9 cellular contexts compared by ENCODE assay signal in the genomic region with DNA sequence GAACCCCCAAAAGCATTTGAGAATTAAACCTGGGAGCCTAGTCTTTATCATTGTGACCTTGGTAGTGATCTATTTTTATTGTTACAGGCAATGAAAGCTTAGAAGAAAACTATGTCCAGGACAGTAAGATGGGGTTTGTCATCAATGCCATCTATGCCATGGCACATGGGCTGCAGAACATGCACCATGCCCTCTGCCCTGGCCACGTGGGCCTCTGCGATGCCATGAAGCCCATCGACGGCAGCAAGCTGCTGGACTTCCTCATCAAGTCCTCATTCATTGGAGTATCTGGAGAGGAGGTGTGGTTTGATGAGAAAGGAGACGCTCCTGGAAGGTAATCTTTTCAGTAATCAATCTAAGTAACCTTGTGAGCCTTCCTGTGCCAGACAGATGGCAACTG.
"Had no signal": no experiment of that assay in that cellular context is flagged by ENCODE, and none has a peak within 500 bp of the region (broad histone marks: within the 10 kb centered on the region; RNA-seq: fewer than 3 reads in every experiment).

No MANE protein-coding gene starts in this region.

- H3K4me2 ChIP-seq: GM23338 had no signal

- H3K36me3 ChIP-seq: HAP-1 had no signal

- H3K27ac ChIP-seq: HL-60 had no signal

- H2AFZ ChIP-seq: GM23338 had no signal

- FAIRE-seq: K562 had no signal

- ATAC-seq: GM23338, HCT116, K562 had no signal

- H3K9me3 ChIP-seq: HAP-1 had no signal

- DNase-seq: H7, HFFc6, IMR-90, KG1 had no signal

- H3K4me3 ChIP-seq: GM23338, HAP-1, K562 had no signal
